ENCODE assay signal across 8 cellular contexts in the genomic region with DNA sequence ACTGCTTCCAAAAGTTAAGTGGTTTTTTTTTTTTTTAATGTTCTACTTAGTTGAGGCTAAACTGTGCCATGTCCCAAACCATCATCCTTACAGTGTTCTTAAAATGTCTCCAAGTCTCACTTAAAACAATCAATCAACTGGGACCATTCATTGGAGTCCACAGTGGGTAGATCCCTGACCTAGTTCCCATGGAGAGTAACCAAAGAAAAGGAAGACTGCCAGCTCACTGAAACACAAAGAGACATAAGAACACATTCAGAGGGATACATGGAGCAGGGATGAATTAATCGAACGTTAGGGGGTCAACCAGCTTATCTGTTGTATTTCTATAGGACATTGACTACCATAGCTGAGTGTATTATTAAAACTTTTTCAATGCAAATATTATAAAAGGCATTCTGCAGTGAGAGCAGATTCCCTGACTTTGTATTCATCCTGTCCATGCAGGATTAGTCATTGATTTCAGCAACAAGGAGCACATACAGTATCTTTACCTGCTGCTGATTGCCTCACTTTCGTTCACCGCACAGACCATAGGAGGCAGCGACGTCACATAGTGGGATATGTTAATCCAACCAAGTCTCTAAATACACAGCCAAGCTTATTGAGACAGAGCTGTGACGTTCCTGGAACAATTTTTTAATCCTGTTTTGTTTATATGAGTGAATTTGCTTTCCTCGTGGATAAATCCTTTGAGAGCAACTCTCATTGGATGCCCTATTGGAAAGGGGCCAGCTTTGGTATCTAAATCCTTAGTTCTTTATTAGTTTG.
A peak's percentile ranks its signal among the peaks of the same experiment; 100 is the strongest.
DNase-seq lines count a peak whose midpoint lies in the region; ATAC-seq, FAIRE-seq and TF ChIP-seq lines count a peak whose summit lies in the region.

No MANE protein-coding gene starts in this region.

- FAIRE-seq in TTC549 (lab: Jason Lieb, UNC), result peak; percentile 19

- H3K4me3 ChIP-seq in ACC112 (ENCODE audit: low read depth, low read length), result peak overlapping the region; percentile 66
- no peak overlapping the region for H3K4me3 ChIP-seq in H7 (ENCODE audit: insufficient read depth, low read depth, low read length)
- H3K4me3 ChIP-seq in right atrium auricular region, result peak overlapping the region in 1 of 2 donors; percentile 29
- peak overlapping the region; percentile 5 to 25 for H3K4me3 ChIP-seq in testis

- H2AFZ ChIP-seq in ACC112 (ENCODE audit: low read length, unreplicated experiment), result peak overlapping the region; percentile 83

- ATAC-seq in HG02970 (IDR thresholded peaks at IDR 0.05; ENCODE audit: low FRiP score, unreplicated experiment) (no peak), GM21737 (IDR thresholded peaks at IDR 0.05; ENCODE audit: unreplicated experiment) (no peak)

- H3K36me3 ChIP-seq in ACC112 (ENCODE audit: insufficient read depth, low read length), result no peaks in the 10 kb centered on the region
- H3K36me3 ChIP-seq in H7 (replicated peaks; ENCODE audit: control insufficient read depth, insufficient read depth, low read length), result no peaks in the 10 kb centered on the region
- H3K36me3 ChIP-seq in right atrium auricular region, result no peaks in the 10 kb centered on the region
- H3K36me3 ChIP-seq in testis (ENCODE audit: low read depth, missing control alignments), result no peaks in the 10 kb centered on the region

- no peaks in the 10 kb centered on the region for H3K9me3 ChIP-seq in right atrium auricular region
- no peaks in the 10 kb centered on the region for H3K9me3 ChIP-seq in testis

- TF ChIP-seq CTCF in right atrium auricular region (IDR thresholded peaks at IDR 0.05) (no peak), testis (IDR thresholded peaks at IDR 0.05) (no peak)

- peak overlapping the region; percentile 18; the same call in 1 of the 2 replicates for H3K27ac ChIP-seq in ACC112 (ENCODE audit: low read depth, low read length)
- H3K27ac ChIP-seq in right atrium auricular region, result peak overlapping the region; percentile 46 to 52
- H3K27ac ChIP-seq in testis, result peak overlapping the region; percentile 47 to 54

- DNase-seq in H7, result peak; percentile 16
- no peak for DNase-seq in right atrium auricular region (ENCODE audit: low spot score)
- DNase-seq in testis, result peak; percentile 21
- DNase-seq in SKM-1 treated with dmso at 0.1 percent for 144 hours (lab: John Stamatoyannopoulos, UW; ENCODE audit: unreplicated experiment), result no peak

- no peaks in the 10 kb centered on the region for H3K79me2 ChIP-seq in ACC112 (ENCODE audit: control insufficient read depth, insufficient read depth, low read length, unreplicated experiment)

- WGBS in testis, 2 donors, result 29 to 31% methylated on average over 8 of the region's 8 CpGs

- intact Hi-C loops in testis (cut with DNase I; ENCODE audit: low total_unique reads), result no loop called here

- peaks cover 10% of the 10 kb centered on the region for H3K4me1 ChIP-seq in ACC112 (ENCODE audit: control insufficient read depth, insufficient read depth, low read length, unreplicated experiment)
- H3K4me1 ChIP-seq in right atrium auricular region, result peaks cover 0 to 11% of the 10 kb centered on the region in 2 donors
- peaks cover 6% of the 10 kb centered on the region for H3K4me1 ChIP-seq in testis

- no peak for TF ChIP-seq POLR2A in testis (IDR thresholded peaks at IDR 0.05)

- H3K27me3 ChIP-seq in ACC112 (ENCODE audit: insufficient read depth, low read length), result no peaks in the 10 kb centered on the region
- H3K27me3 ChIP-seq in H7 (ENCODE audit: control insufficient read depth, insufficient read depth, low read length), result no peaks in the 10 kb centered on the region
- H3K27me3 ChIP-seq in right atrium auricular region, result no peaks in the 10 kb centered on the region
- no peaks in the 10 kb centered on the region for H3K27me3 ChIP-seq in testis

Comparison
In these comparisons a context has a peak if more than half of its experiments do, and no peak if none do; other contexts are left out.
1. DNase-seq: peak in H7 (single experiment) and testis (single experiment); none in right atrium auricular region (single experiment) and SKM-1 treated with dmso at 0.1 percent for 144 hours (single experiment).
2. Peak in every context shown above with its lines, with median percentiles within 50 percentile points of each other: H3K27ac ChIP-seq.